In genomic region chr6:170584954-170585498, GRCh38 we compare ENCODE assay signal across 8 cellular contexts. TPM values are rescaled to one million over a fixed set of nuclear protein-coding genes. Genes with fewer than 3 reads are reported as not detected.
DNase-seq lines count a peak whose midpoint lies in the region; ATAC-seq, FAIRE-seq and TF ChIP-seq lines count a peak whose summit lies in the region.

No MANE protein-coding gene starts in this region.

- DNase-seq in BE2C, result no peak
- no peak for DNase-seq in astrocyte of the spinal cord (ENCODE audit: low read depth, low spot score)
- no peak for DNase-seq in HepG2 (ENCODE audit: low spot score)
- no peak for DNase-seq in type B pancreatic cell (ENCODE audit: extremely low spot score, unreplicated experiment)
- DNase-seq in C1 segment of cervical spinal cord (lab: John Stamatoyannopoulos, UW), result no peak
- DNase-seq in stimulated activated CD4-positive, alpha-beta T cell treated with anti-CD3 and anti-CD28 coated beads, Interleukin-4, amount 100 ng/mL, for 24 hours, result no peak

- peaks cover 16% of the 10 kb centered on the region for H3K79me2 ChIP-seq in HepG2 (ENCODE audit: insufficient read depth, low read length)

- H3K9me3 ChIP-seq in BE2C, result no peaks in the 10 kb centered on the region
- peaks cover 6% of the 10 kb centered on the region for H3K9me3 ChIP-seq in HepG2 (ENCODE audit: low read length)

- CTCF ChIA-PET in HepG2 (lab: Yijun Ruan, JAX; ENCODE audit: low intra/inter-chr PET ratio, low total read pairs), result no interaction called here

- no peak for TF ChIP-seq RAD21 in HepG2 (CRISPR knock-in tag; IDR thresholded peaks at IDR 0.05)

- TSS peak; percentile 83 for BruUV-seq in HepG2 (replicated peaks; lab: Mats Ljungman, UMichigan)

- 0 out of 2 replicates have a peak, but pooled peaks have one; percentile 1 for TF ChIP-seq CTCF in BE2C (IDR thresholded peaks at IDR 0.05; ENCODE audit: low read depth, low read length)
- no peak for TF ChIP-seq CTCF in astrocyte of the spinal cord (IDR thresholded peaks at IDR 0.05; ENCODE audit: low read depth, low read length)
- no peak for TF ChIP-seq CTCF in HepG2 (CRISPR knock-in tag; IDR thresholded peaks at IDR 0.05)
- TF ChIP-seq CTCF in type B pancreatic cell (conservative IDR thresholded peaks at IDR 0.05), result no peak

- H3K4me1 ChIP-seq in BE2C (no peaks in the 10 kb centered on the region), HepG2 (ENCODE audit: insufficient read depth, low read length) (peaks cover 25% of the 10 kb centered on the region)

- H3K36me3 Mint-ChIP-seq in type B pancreatic cell, result peaks cover 22% of the 10 kb centered on the region

- peak overlapping the region; percentile 90 for H3K9ac ChIP-seq in HepG2 (ENCODE audit: insufficient read depth, low read depth, low read length)

- H2AFZ ChIP-seq in HepG2 (ENCODE audit: low read length), result peak overlapping the region; percentile 45

- 3% methylated on average over 6 of the region's 6 CpGs for WGBS in HepG2 (ENCODE audit: low lambda C conversion rate)

- H4K20me1 ChIP-seq in HepG2 (ENCODE audit: insufficient read depth, low read length), result no peaks in the 10 kb centered on the region

- peak; percentile 31 for ATAC-seq in GM19372 (IDR thresholded peaks at IDR 0.05; ENCODE audit: low read depth, unreplicated experiment)
- ATAC-seq in HG03520 (IDR thresholded peaks at IDR 0.05; ENCODE audit: unreplicated experiment), result peak; percentile 25
- peak; percentile 12 for ATAC-seq in HepG2

- H3K4me3 ChIP-seq in BE2C (ENCODE audit: low read depth, low read length) (peak overlapping the region; percentile 71), astrocyte of the spinal cord (ENCODE audit: low read depth, low read length) (peak overlapping the region; percentile 89), HepG2 (replicated peaks in 1 of 3; ENCODE audit: insufficient read depth in 1 of 3, low read depth in 2 of 3, low read length in 3 of 3) (peak overlapping the region; percentile 93 to 97 (median 96))

- H3K4me3 Mint-ChIP-seq in type B pancreatic cell, result peak overlapping the region; percentile 99

- H3K4me2 ChIP-seq in HepG2 (ENCODE audit: low read depth, low read length), result peak overlapping the region; percentile 86

- POLR2A ChIA-PET in HepG2 (lab: Yijun Ruan, JAX), result interaction anchor here (0.6 to 2.0 kb wide), 6 partner anchors 10 to 786 kb away, joined by 3 to 20 read pairs (median 4); partner anchors contain the start of gene TBP

- FAIRE-seq in HepG2 (lab: Jason Lieb, UNC), result no peak

- TF ChIP-seq POLR2A in HepG2 (IDR thresholded peaks at IDR 0.05; ENCODE audit: insufficient read depth in 1 of 2, low read depth in 2 of 2, low read length in 2 of 2), result no peak

- peaks cover 30% of the 10 kb centered on the region for H3K36me3 ChIP-seq in BE2C
- peaks cover 4 to 20% of the 10 kb centered on the region in 2 experiments; a peak in 4 of 5 replicates for H3K36me3 ChIP-seq in HepG2 (replicated peaks in 1 of 2; ENCODE audit: control insufficient read depth in 1 of 2, insufficient read depth in 2 of 2, low read length in 2 of 2)

- peak overlapping the region; percentile 79 for H3K27ac ChIP-seq in HepG2 (ENCODE audit: extremely low read length, insufficient read depth, low read length)

- H3K9me3 Mint-ChIP-seq in type B pancreatic cell, result no peaks in the 10 kb centered on the region

- H3K27me3 ChIP-seq in BE2C, result no peaks in the 10 kb centered on the region; the same call in 1 of the 2 replicates
- no peaks in the 10 kb centered on the region; a peak in 1 of 5 replicates for H3K27me3 ChIP-seq in HepG2 (ENCODE audit: control insufficient read depth in 1 of 2, insufficient read depth in 2 of 2, low read length in 2 of 2)

- intact Hi-C loops in HepG2 (cut with micrococcal nuclease; ENCODE audit: unreplicated experiment), result loop anchor here (1.0 kb wide), 1 partner anchor 31 kb away; the partner anchor contains the start of gene TBP

- in situ Hi-C loops in astrocyte of the spinal cord (cut with HindIII; ENCODE audit: low sequenced_read_pairs), result no loop called here
- in situ Hi-C loops in HepG2 (cut with HindIII; ENCODE audit: extremely low pct_ligation_motif_present, low pct_unique_long_range_greater_than_20kb), result no loop called here

- no peak for TF ChIP-seq EP300 in HepG2 (IDR thresholded peaks at IDR 0.05; ENCODE audit: low read depth in 2 of 2, low read length in 2 of 2)
- no peak for TF ChIP-seq EP300 in HepG2 (CRISPR knock-in tag; IDR thresholded peaks at IDR 0.05; ENCODE audit: borderline replicate concordance)

- peak overlapping the region; percentile 99 for H3K27ac Mint-ChIP-seq in type B pancreatic cell

- H3K27me3 Mint-ChIP-seq in type B pancreatic cell, result no peaks in the 10 kb centered on the region

- H3K4me1 Mint-ChIP-seq in type B pancreatic cell (ENCODE audit: unreplicated experiment), result peaks cover 14% of the 10 kb centered on the region

RNA-seq across cellular contexts. Expression of gene PDCD2, which starts 0.6 kb away (rescaled TPM):
- 79.0 TPM for polyA plus RNA-seq in BE2C (2012; ENCODE audit: insufficient read depth, insufficient read length, low read depth)
- total RNA-seq in HepG2 (2016; rRNA removed; fragmentation: Illumina TruSeq; extraction: Trizol) (133 and 148 TPM in 2 replicates), type B pancreatic cell (ENCODE audit: low replicate concordance) (63.5 and 69.8 TPM in 2 replicates)
- total RNA-seq in HepG2 (2016; cell fraction: cytosol; rRNA removed; fragmentation: Illumina TruSeq; extraction: Trizol; ENCODE audit: low read depth), result 96.6 and 106 TPM in 2 replicates
- 127 and 154 TPM in 2 replicates for total RNA-seq in HepG2 (2016; cell fraction: insoluble cytoplasmic fraction; rRNA removed; fragmentation: Illumina TruSeq; extraction: Trizol)
- total RNA-seq in HepG2 (2016; cell fraction: membrane; rRNA removed; fragmentation: Illumina TruSeq; extraction: Trizol), result 182 and 183 TPM in 2 replicates
- 64.9 and 75.7 TPM in 2 replicates for total RNA-seq in HepG2 (2016; cell fraction: nucleus; rRNA removed; fragmentation: Illumina TruSeq; extraction: Trizol)
- 71.2 and 83.6 TPM in 2 replicates for polyA plus RNA-seq in HepG2 (2011; rRNA removed)
- polyA plus RNA-seq in HepG2 (2011; cell fraction: cytosol; rRNA removed), result 60.4 and 62.6 TPM in 2 replicates
- 49.8 and 54.3 TPM in 2 replicates for polyA plus RNA-seq in HepG2 (2011; cell fraction: nucleus; rRNA removed)
- 74.1 and 77.1 TPM in 2 replicates for polyA plus RNA-seq in HepG2 (2012)
- polyA plus RNA-seq in HepG2 (2016; cell fraction: cytosol; fragmentation: Illumina TruSeq; extraction: Trizol; ENCODE audit: low read depth), result 126 and 139 TPM in 2 replicates
- polyA plus RNA-seq in HepG2 (2016; cell fraction: insoluble cytoplasmic fraction; fragmentation: Illumina TruSeq; extraction: Trizol; ENCODE audit: low read depth), result 158 and 162 TPM in 2 replicates
- polyA plus RNA-seq in HepG2 (2016; cell fraction: membrane; fragmentation: Illumina TruSeq; extraction: Trizol; ENCODE audit: low read depth), result 173 and 179 TPM in 2 replicates
- polyA plus RNA-seq in HepG2 (2016; cell fraction: nucleus; fragmentation: Illumina TruSeq; extraction: Trizol; ENCODE audit: insufficient read depth, low read depth), result 116 and 123 TPM in 2 replicates
- polyA minus RNA-seq in HepG2 (2011; rRNA and poly(A)+ RNA removed; ENCODE audit: low replicate concordance), result 32.9 and 64.5 TPM in 2 replicates
- 29.6 and 33.8 TPM in 2 replicates for polyA minus RNA-seq in HepG2 (2011; cell fraction: cytosol; rRNA and poly(A)+ RNA removed)
- 43.5 and 49.0 TPM in 2 replicates for polyA minus RNA-seq in HepG2 (2011; cell fraction: nucleus; rRNA and poly(A)+ RNA removed)

RNA-seq across cellular contexts. Expression of gene TBP, which starts 30.9 kb away (rescaled TPM):
- polyA plus RNA-seq in BE2C (2012; ENCODE audit: insufficient read depth, insufficient read length, low read depth), result 35.9 TPM
- 21.7 and 25.9 TPM in 2 replicates for total RNA-seq in HepG2 (2016; rRNA removed; fragmentation: Illumina TruSeq; extraction: Trizol)
- total RNA-seq in HepG2 (2016; cell fraction: cytosol; rRNA removed; fragmentation: Illumina TruSeq; extraction: Trizol; ENCODE audit: low read depth), result 11.0 and 12.3 TPM in 2 replicates
- 23.7 and 24.0 TPM in 2 replicates for total RNA-seq in HepG2 (2016; cell fraction: insoluble cytoplasmic fraction; rRNA removed; fragmentation: Illumina TruSeq; extraction: Trizol)
- total RNA-seq in HepG2 (2016; cell fraction: membrane; rRNA removed; fragmentation: Illumina TruSeq; extraction: Trizol), result 19.4 and 20.4 TPM in 2 replicates
- 16.2 and 17.8 TPM in 2 replicates for total RNA-seq in HepG2 (2016; cell fraction: nucleus; rRNA removed; fragmentation: Illumina TruSeq; extraction: Trizol)
- 28.1 and 28.6 TPM in 2 replicates for polyA plus RNA-seq in HepG2 (2011; rRNA removed)
- 15.5 and 17.2 TPM in 2 replicates for polyA plus RNA-seq in HepG2 (2011; cell fraction: cytosol; rRNA removed)
- polyA plus RNA-seq in HepG2 (2011; cell fraction: nucleus; rRNA removed), result 25.9 and 40.6 TPM in 2 replicates
- 16.9 and 20.2 TPM in 2 replicates for polyA plus RNA-seq in HepG2 (2012)
- 7.1 and 9.0 TPM in 2 replicates for polyA plus RNA-seq in HepG2 (2016; cell fraction: cytosol; fragmentation: Illumina TruSeq; extraction: Trizol; ENCODE audit: low read depth)
- polyA plus RNA-seq in HepG2 (2016; cell fraction: insoluble cytoplasmic fraction; fragmentation: Illumina TruSeq; extraction: Trizol; ENCODE audit: low read depth), result 35.2 and 37.1 TPM in 2 replicates
- 11.8 and 16.0 TPM in 2 replicates for polyA plus RNA-seq in HepG2 (2016; cell fraction: membrane; fragmentation: Illumina TruSeq; extraction: Trizol; ENCODE audit: low read depth)
- 33.3 and 36.4 TPM in 2 replicates for polyA plus RNA-seq in HepG2 (2016; cell fraction: nucleus; fragmentation: Illumina TruSeq; extraction: Trizol; ENCODE audit: insufficient read depth, low read depth)
- polyA minus RNA-seq in HepG2 (2011; rRNA and poly(A)+ RNA removed; ENCODE audit: low replicate concordance), result 19.7 and 25.0 TPM in 2 replicates
- 11.2 and 12.2 TPM in 2 replicates for polyA minus RNA-seq in HepG2 (2011; cell fraction: cytosol; rRNA and poly(A)+ RNA removed)
- 22.9 and 24.2 TPM in 2 replicates for polyA minus RNA-seq in HepG2 (2011; cell fraction: nucleus; rRNA and poly(A)+ RNA removed)
- 18.2 and 20.8 TPM in 2 replicates for total RNA-seq in type B pancreatic cell (ENCODE audit: low replicate concordance)

RNA-seq across cellular contexts. Expression of gene PSMB1, which starts 31.9 kb away (rescaled TPM):
- 510 TPM for polyA plus RNA-seq in BE2C (2012; ENCODE audit: insufficient read depth, insufficient read length, low read depth)
- total RNA-seq in HepG2 (2016; rRNA removed; fragmentation: Illumina TruSeq; extraction: Trizol), result 528 and 656 TPM in 2 replicates
- 138 and 154 TPM in 2 replicates for total RNA-seq in HepG2 (2016; cell fraction: cytosol; rRNA removed; fragmentation: Illumina TruSeq; extraction: Trizol; ENCODE audit: low read depth)
- 533 and 708 TPM in 2 replicates for total RNA-seq in HepG2 (2016; cell fraction: insoluble cytoplasmic fraction; rRNA removed; fragmentation: Illumina TruSeq; extraction: Trizol)
- 131 and 144 TPM in 2 replicates for total RNA-seq in HepG2 (2016; cell fraction: membrane; rRNA removed; fragmentation: Illumina TruSeq; extraction: Trizol)
- 189 and 197 TPM in 2 replicates for total RNA-seq in HepG2 (2016; cell fraction: nucleus; rRNA removed; fragmentation: Illumina TruSeq; extraction: Trizol)
- 503 and 592 TPM in 2 replicates for polyA plus RNA-seq in HepG2 (2011; rRNA removed)
- polyA plus RNA-seq in HepG2 (2011; cell fraction: cytosol; rRNA removed), result 553 and 624 TPM in 2 replicates
- 134 and 176 TPM in 2 replicates for polyA plus RNA-seq in HepG2 (2011; cell fraction: nucleus; rRNA removed)
- polyA plus RNA-seq in HepG2 (2012), result 316 and 359 TPM in 2 replicates
- 123 and 127 TPM in 2 replicates for polyA plus RNA-seq in HepG2 (2016; cell fraction: cytosol; fragmentation: Illumina TruSeq; extraction: Trizol; ENCODE audit: low read depth)
- polyA plus RNA-seq in HepG2 (2016; cell fraction: insoluble cytoplasmic fraction; fragmentation: Illumina TruSeq; extraction: Trizol; ENCODE audit: low read depth), result 563 and 665 TPM in 2 replicates
- 98.8 and 101 TPM in 2 replicates for polyA plus RNA-seq in HepG2 (2016; cell fraction: membrane; fragmentation: Illumina TruSeq; extraction: Trizol; ENCODE audit: low read depth)
- polyA plus RNA-seq in HepG2 (2016; cell fraction: nucleus; fragmentation: Illumina TruSeq; extraction: Trizol; ENCODE audit: insufficient read depth, low read depth), result 271 and 275 TPM in 2 replicates
- 133 and 200 TPM in 2 replicates for polyA minus RNA-seq in HepG2 (2011; rRNA and poly(A)+ RNA removed; ENCODE audit: low replicate concordance)
- 156 and 174 TPM in 2 replicates for polyA minus RNA-seq in HepG2 (2011; cell fraction: cytosol; rRNA and poly(A)+ RNA removed)
- 66.4 and 70.7 TPM in 2 replicates for polyA minus RNA-seq in HepG2 (2011; cell fraction: nucleus; rRNA and poly(A)+ RNA removed)
- 150 and 158 TPM in 2 replicates for total RNA-seq in type B pancreatic cell (ENCODE audit: low replicate concordance)
